ENCODE assay signal across 8 cellular contexts in the genomic region with DNA sequence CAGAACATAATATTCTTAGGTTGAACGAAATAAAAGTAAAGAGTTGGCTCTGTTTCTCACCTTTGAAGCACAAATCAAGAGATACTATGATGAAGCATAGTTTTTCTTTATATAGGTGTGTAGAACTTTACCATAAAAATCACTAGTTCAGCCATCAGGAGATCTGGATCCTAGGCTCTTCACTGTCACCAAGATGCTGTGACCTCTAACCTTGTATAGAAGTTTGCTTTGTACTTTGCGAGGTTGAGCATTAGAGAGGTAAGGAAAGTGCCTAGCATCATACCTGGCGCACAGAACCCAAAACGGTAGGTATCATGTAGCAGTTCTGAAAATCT. TPM values are rescaled to one million over a fixed set of nuclear protein-coding genes. Genes with fewer than 3 reads are reported as not detected.
DNase-seq lines count a peak whose midpoint lies in the region; TF ChIP-seq lines count a peak whose summit lies in the region.

No MANE protein-coding gene starts in this region.

- H3K9ac ChIP-seq in mammary epithelial cell (ENCODE audit: insufficient read depth, low read length) = no peak overlapping the region
- H3K9ac ChIP-seq in neural progenitor cell = no peak overlapping the region

- no peaks in the 10 kb centered on the region for H3K9me3 Mint-ChIP-seq in CD4-positive, alpha-beta memory T cell
- H3K9me3 Mint-ChIP-seq in IgD-negative memory B cell (no peaks in the 10 kb centered on the region), neural progenitor cell (no peaks in the 10 kb centered on the region)

- 38% methylated on average over 4 of the region's 4 CpGs for WGBS in mammary epithelial cell (ENCODE audit: low coverage, missing lambda C conversion rate)

- H3K27ac ChIP-seq in CD4-positive, alpha-beta memory T cell (ENCODE audit: low read depth, low read length) = peak overlapping the region; percentile 42
- H3K27ac ChIP-seq in mammary epithelial cell (ENCODE audit: insufficient read depth, low read depth, low read length) (no peak overlapping the region), neural progenitor cell (no peak overlapping the region)

- H3K4me1 ChIP-seq in CD4-positive, alpha-beta memory T cell (ENCODE audit: insufficient read depth, low read length) = peaks cover 26% of the 10 kb centered on the region
- H3K4me1 ChIP-seq in mammary epithelial cell (ENCODE audit: insufficient read depth, low read length) (peaks cover 38% of the 10 kb centered on the region), neural progenitor cell (peaks cover 5% of the 10 kb centered on the region)

- H3K79me2 ChIP-seq in mammary epithelial cell (ENCODE audit: insufficient read depth, low read length) (peaks cover 33% of the 10 kb centered on the region), neural progenitor cell (ENCODE audit: low read depth) (peaks cover 43% of the 10 kb centered on the region)

- POLR2A ChIA-PET in CD4-positive, alpha-beta memory T cell (lab: Charles Lee; ENCODE audit: partially characterized antibody) = no interaction called here

- dilution Hi-C loops in mammary epithelial cell (cut with HindIII; ENCODE audit: low sequenced_read_pairs) = no loop called here

- peaks cover 21% of the 10 kb centered on the region for H3F3A ChIP-seq in neural progenitor cell (ENCODE audit: low read depth)

- no peak for DNase-seq in CD4-positive, alpha-beta memory T cell
- DNase-seq in mammary epithelial cell (no peak), neural progenitor cell (ENCODE audit: low spot score) (no peak), RPMI8226 (no peak), germinal center (ENCODE audit: low spot score) (no peak), NCI-H446 (lab: John Stamatoyannopoulos, UW) (no peak), CD1c-positive myeloid dendritic cell (ENCODE audit: extremely low spot score) (no peak)

- BruUV-seq in mammary epithelial cell (replicated peaks; lab: Mats Ljungman, UMichigan) = TSS peak; percentile 94

- peak overlapping the region; percentile 54 for H3K4me2 ChIP-seq in mammary epithelial cell (ENCODE audit: insufficient read depth, low read depth, low read length)
- peak overlapping the region; percentile 64 for H3K4me2 ChIP-seq in neural progenitor cell

- H3K36me3 Mint-ChIP-seq in CD4-positive, alpha-beta memory T cell = peaks cover 1 to 13% of the 10 kb centered on the region in 2 donors
- peaks cover 2% of the 10 kb centered on the region for H3K36me3 Mint-ChIP-seq in IgD-negative memory B cell
- H3K36me3 Mint-ChIP-seq in neural progenitor cell = peaks cover 4% of the 10 kb centered on the region

- no peaks in the 10 kb centered on the region for H3K27me3 Mint-ChIP-seq in CD4-positive, alpha-beta memory T cell
- H3K27me3 Mint-ChIP-seq in IgD-negative memory B cell = no peaks in the 10 kb centered on the region
- peaks cover 5% of the 10 kb centered on the region for H3K27me3 Mint-ChIP-seq in neural progenitor cell (ENCODE audit: insufficient read depth, low read depth)

- H3K4me3 ChIP-seq in CD4-positive, alpha-beta memory T cell (ENCODE audit: low read length in 2 of 2) = no peak overlapping the region
- H3K4me3 ChIP-seq in mammary epithelial cell (replicated peaks in 1 of 3; ENCODE audit: insufficient read depth in 1 of 3, low read depth in 2 of 3, low read length in 3 of 3) (peak overlapping the region in 1 of 3 experiments; percentile 26), neural progenitor cell (peak overlapping the region; percentile 33)

- H3K4me1 Mint-ChIP-seq in CD4-positive, alpha-beta memory T cell = peaks cover 17 to 42% (median 31%) of the 10 kb centered on the region in 4 donors
- H3K4me1 Mint-ChIP-seq in IgD-negative memory B cell = peaks cover 6 to 15% (median 15%) of the 10 kb centered on the region in 3 donors
- peaks cover 25% of the 10 kb centered on the region for H3K4me1 Mint-ChIP-seq in neural progenitor cell

- H4K20me1 ChIP-seq in mammary epithelial cell (ENCODE audit: insufficient read depth, low read length) (no peaks in the 10 kb centered on the region), neural progenitor cell (ENCODE audit: low read depth) (peaks cover 9% of the 10 kb centered on the region)

- in situ Hi-C loops in mammary epithelial cell (cut with MboI; ENCODE audit: low sequenced_read_pairs in 2 of 2) = no loop called here

- H3K27ac Mint-ChIP-seq in CD4-positive, alpha-beta memory T cell = peak overlapping the region in 6 of 7 donors; percentile 82 to 98 (median 94)
- H3K27ac Mint-ChIP-seq in IgD-negative memory B cell = peak overlapping the region; percentile 33 to 93 (median 80)
- H3K27ac Mint-ChIP-seq in neural progenitor cell = no peak overlapping the region

- CTCF ChIA-PET in CD4-positive, alpha-beta memory T cell (lab: Charles Lee; ENCODE audit: partially characterized antibody) = interaction anchor here (1.0 kb wide), 1 partner anchor 85 kb away, joined by 4 read pairs; no protein-coding TSS in a partner anchor
- CTCF ChIA-PET in mammary epithelial cell (lab: Charles Lee; ENCODE audit: low non-redundant PET) = no interaction called here

- intact Hi-C loops in CD4-positive, alpha-beta memory T cell (cut with micrococcal nuclease) = loop anchor here (1.0 to 5.0 kb wide), 3 partner anchors 32 to 130 kb away; a partner anchor contains a TSS
- intact Hi-C loops in mammary epithelial cell (cut with micrococcal nuclease) = loop anchor here (2.0 kb wide), 1 partner anchor 68 kb away; a partner anchor contains a TSS

- H3K36me3 ChIP-seq in CD4-positive, alpha-beta memory T cell (ENCODE audit: insufficient read depth, low read length) = no peaks in the 10 kb centered on the region
- peaks cover 9% of the 10 kb centered on the region for H3K36me3 ChIP-seq in mammary epithelial cell (ENCODE audit: insufficient read depth, low read length)
- peaks cover 3% of the 10 kb centered on the region for H3K36me3 ChIP-seq in neural progenitor cell

- H3K4me3 Mint-ChIP-seq in CD4-positive, alpha-beta memory T cell = peak overlapping the region in 7 of 8 donors; percentile 97 to 100 (median 99)
- H3K4me3 Mint-ChIP-seq in IgD-negative memory B cell = peak overlapping the region in 3 of 4 donors; percentile 94 to 99 (median 98)
- H3K4me3 Mint-ChIP-seq in neural progenitor cell = peak overlapping the region; percentile 99

- TF ChIP-seq CTCF in mammary epithelial cell (conservative IDR thresholded peaks at IDR 0.05 in 1 of 2, IDR thresholded peaks at IDR 0.05 in 1 of 2; ENCODE audit: extremely low read depth in 1 of 2, insufficient read depth in 1 of 2, low read depth in 1 of 2, low read length in 2 of 2) = no peak
- no peak for TF ChIP-seq CTCF in neural progenitor cell (IDR thresholded peaks at IDR 0.05)

- H3K9me3 ChIP-seq in CD4-positive, alpha-beta memory T cell (ENCODE audit: control insufficient read depth in 1 of 2, low read length in 2 of 2) = no peaks in the 10 kb centered on the region
- H3K9me3 ChIP-seq in mammary epithelial cell (replicated peaks; ENCODE audit: insufficient read depth, low read length) (no peaks in the 10 kb centered on the region), neural progenitor cell (ENCODE audit: low read depth) (no peaks in the 10 kb centered on the region)

- H2AFZ ChIP-seq in mammary epithelial cell (ENCODE audit: low read depth, low read length) = peak overlapping the region; percentile 22
- H2AFZ ChIP-seq in neural progenitor cell (replicated peaks) = peak overlapping the region; percentile 70

- no peaks in the 10 kb centered on the region for H3K27me3 ChIP-seq in CD4-positive, alpha-beta memory T cell (ENCODE audit: insufficient read depth, low read length)
- H3K27me3 ChIP-seq in mammary epithelial cell (ENCODE audit: insufficient read depth, low read length) (no peaks in the 10 kb centered on the region), neural progenitor cell (no peaks in the 10 kb centered on the region)

RNA-seq across cellular contexts. Expression of a gene that starts 0.6 kb away (rescaled TPM):
- total RNA-seq in CD4-positive, alpha-beta memory T cell = 1 to 10 TPM in 1 of 2 experiments, under 1 TPM in 1; 0.72 to 2.1 TPM
- under 1 TPM; 0.61 to 0.87 TPM for polyA plus RNA-seq in CD4-positive, alpha-beta memory T cell
- polyA plus RNA-seq in IgD-negative memory B cell = 0.93 TPM
- total RNA-seq in mammary epithelial cell = 10 to 100 TPM in 1 of 2 donors, 1 to 10 TPM in 1; 5.2 to 61.8 TPM
- polyA plus RNA-seq in mammary epithelial cell = 53.9 TPM
- polyA minus RNA-seq in mammary epithelial cell = 22.7 TPM
- total RNA-seq in neural progenitor cell (ENCODE audit: low replicate concordance) = 54.6 and 65.3 TPM in 2 replicates

RNA-seq across cellular contexts. Expression of a gene that starts 21.9 kb away (rescaled TPM):
- total RNA-seq in CD4-positive, alpha-beta memory T cell = 10 to 100 TPM; 54.1 to 54.5 TPM
- 10 to 100 TPM in 1 of 2 donors, 1 to 10 TPM in 1; 5.1 to 20.7 TPM for polyA plus RNA-seq in CD4-positive, alpha-beta memory T cell
- polyA plus RNA-seq in IgD-negative memory B cell (13.7 TPM), mammary epithelial cell (6.9 TPM)
- total RNA-seq in mammary epithelial cell (10 to 100 TPM; 12.7 to 26.6 TPM), neural progenitor cell (ENCODE audit: low replicate concordance) (9.0 and 9.4 TPM in 2 replicates)
- polyA minus RNA-seq in mammary epithelial cell = 18.5 TPM
